In genomic region chr1:244545511-244545910, GRCh38 we compare ENCODE assay signal across 21 cellular contexts.
"Had no signal": no experiment of that assay in that cellular context is flagged by ENCODE, and none has a peak within 500 bp of the region (broad histone marks: within the 10 kb centered on the region; RNA-seq: fewer than 3 reads in every experiment).

No MANE protein-coding gene starts in this region.

- H2AFZ ChIP-seq: hepatocyte had no signal

- H3K79me2 ChIP-seq: hepatocyte had no signal

- H3K4me3 Mint-ChIP-seq: activated B cell treated with CpG ODN at 0.5 μM for 24 hours; activated CD8-positive, alpha-beta T cell treated with anti-CD3 and anti-CD28 coated beads for 36 hours; activated naive CD4-positive, alpha-beta T cell treated with anti-CD3 and anti-CD28 coated beads, Interleukin-2, amount 50 U/mL, for 24 hours; activated T-cell treated with anti-CD3 and anti-CD28 coated beads, Interleukin-2, amount 50 U/mL, for 4 hours; dendritic cell treated with granulocyte-macrophage colony-stimulating factor and Interleukin-4, amounts not matched to agents 40 ng/mL and 50 ng/mL, for 4 days; effector memory CD8-positive, alpha-beta T cell; natural killer cell; T-helper 2 cell treated with Interferon-gamma antibody and Interleukin-4, amounts not matched to agents 5 μg/mL and 100 μg/mL, for 36 hours had no signal

- H3K4me1 ChIP-seq: adrenal gland, body of pancreas, left lung, right atrium auricular region, tibial nerve had no signal

- H3K27me3 ChIP-seq: adrenal gland, body of pancreas, hepatocyte, left lung, right atrium auricular region, tibial nerve had no signal

- H3K4me3 ChIP-seq: adrenal gland, body of pancreas, hepatocyte, left lung, mucosa of descending colon, right atrium auricular region, tibial nerve had no signal

- H3K27ac Mint-ChIP-seq: activated B cell treated with CpG ODN at 0.5 μM for 24 hours; activated CD8-positive, alpha-beta T cell treated with anti-CD3 and anti-CD28 coated beads for 36 hours; activated naive CD4-positive, alpha-beta T cell treated with anti-CD3 and anti-CD28 coated beads, Interleukin-2, amount 50 U/mL, for 24 hours; dendritic cell treated with granulocyte-macrophage colony-stimulating factor and Interleukin-4, amounts not matched to agents 40 ng/mL and 50 ng/mL, for 4 days; effector memory CD8-positive, alpha-beta T cell; natural killer cell; T-helper 2 cell treated with Interferon-gamma antibody and Interleukin-4, amounts not matched to agents 5 μg/mL and 100 μg/mL, for 36 hours had no signal

- H3K9me3 ChIP-seq: body of pancreas had no signal

- H3K4me2 ChIP-seq: hepatocyte had no signal

- DNase-seq: activated B cell treated with CpG ODN at 0.5 μM for 24 hours; activated CD4-positive, alpha-beta T cell treated with anti-CD3 and anti-CD28 coated beads for 48 hours; activated CD8-positive, alpha-beta T cell treated with anti-CD3 and anti-CD28 coated beads for 36 hours; activated effector memory CD4-positive, alpha-beta T cell treated with Interleukin-2 at 50 U/mL for 16 hours; activated T-cell treated with anti-CD3 and anti-CD28 coated beads, Interleukin-2, amount 50 U/mL, for 4 hours; adrenal gland; body of pancreas; cerebellar nuclear complex; effector memory CD8-positive, alpha-beta T cell; left lung; mucosa of descending colon; natural killer cell; small intestine; stimulated activated CD4-positive, alpha-beta T cell treated with anti-CD3 and anti-CD28 coated beads, Interleukin-4, amount 100 ng/mL, for 24 hours; stimulated activated naive CD4-positive, alpha-beta T cell had no signal

- H3K27ac ChIP-seq: adrenal gland, body of pancreas, hepatocyte, left lung, right atrium auricular region, tibial nerve had no signal

- H3K36me3 ChIP-seq: adrenal gland, left lung, right atrium auricular region, tibial nerve had no signal

- H3K27me3 Mint-ChIP-seq: activated B cell treated with CpG ODN at 0.5 μM for 24 hours; activated CD8-positive, alpha-beta T cell treated with anti-CD3 and anti-CD28 coated beads for 36 hours; activated naive CD4-positive, alpha-beta T cell treated with anti-CD3 and anti-CD28 coated beads, Interleukin-2, amount 50 U/mL, for 24 hours; dendritic cell treated with granulocyte-macrophage colony-stimulating factor and Interleukin-4, amounts not matched to agents 40 ng/mL and 50 ng/mL, for 4 days; effector memory CD8-positive, alpha-beta T cell had no signal

- H3K4me1 Mint-ChIP-seq: activated B cell treated with CpG ODN at 0.5 μM for 24 hours; activated naive CD4-positive, alpha-beta T cell treated with anti-CD3 and anti-CD28 coated beads, Interleukin-2, amount 50 U/mL, for 24 hours; natural killer cell had no signal

- ATAC-seq: activated CD8-positive, alpha-beta T cell treated with anti-CD3 and anti-CD28 coated beads for 36 hours; activated T-cell treated with anti-CD3 and anti-CD28 coated beads, Interleukin-2, amount 50 U/mL, for 4 hours; body of pancreas; effector memory CD8-positive, alpha-beta T cell; left lung; mucosa of descending colon; natural killer cell had no signal
